In the genomic region with DNA sequence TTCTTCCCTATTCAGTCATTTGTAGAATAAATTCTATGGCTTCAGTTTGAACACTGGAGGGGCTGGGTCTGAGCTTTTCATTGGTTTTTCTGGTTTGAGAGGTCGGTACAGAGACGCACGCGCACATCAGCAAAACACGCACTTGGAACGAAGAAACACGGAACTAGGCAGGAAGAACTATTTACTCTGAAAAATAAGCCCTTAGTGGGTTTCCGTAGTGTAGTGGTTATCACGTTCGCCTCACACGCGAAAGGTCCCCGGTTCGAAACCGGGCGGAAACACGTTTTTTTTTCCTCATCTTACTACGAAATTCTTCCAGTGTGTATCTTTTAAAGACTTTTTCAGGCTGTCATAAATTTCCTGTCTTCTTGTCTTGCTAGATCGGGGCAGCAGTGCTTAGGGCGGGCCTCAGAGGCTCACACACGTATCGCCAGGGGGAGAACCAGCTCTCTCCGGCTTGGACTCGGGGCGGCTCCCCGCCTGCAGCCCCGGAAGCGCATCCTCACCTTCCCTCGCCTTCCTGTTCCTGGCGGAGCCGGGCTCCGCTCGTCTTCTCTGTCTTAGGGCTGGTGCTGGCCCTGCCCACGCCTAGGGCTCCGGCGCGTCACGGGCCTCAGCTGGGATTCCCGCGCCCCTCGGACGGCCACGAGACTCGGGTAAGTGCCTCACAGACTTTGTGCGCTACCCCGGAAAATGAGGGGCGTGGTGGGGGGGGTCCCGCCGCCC, we compare ENCODE assay signal across 1 cellular context.
TF ChIP-seq lines count a peak whose summit lies in the region.

A gene (plus strand): TSS at position 521 of the 726 bp plus-strand sequence. CDS start 6,841 bp downstream, outside the sequence.

TF ChIP-seq in WTC11, 78 proteins besides CTCF, POLR2A, EP300 and RAD21 (continued from another document):
- TF ChIP-seq, protein P1, sequence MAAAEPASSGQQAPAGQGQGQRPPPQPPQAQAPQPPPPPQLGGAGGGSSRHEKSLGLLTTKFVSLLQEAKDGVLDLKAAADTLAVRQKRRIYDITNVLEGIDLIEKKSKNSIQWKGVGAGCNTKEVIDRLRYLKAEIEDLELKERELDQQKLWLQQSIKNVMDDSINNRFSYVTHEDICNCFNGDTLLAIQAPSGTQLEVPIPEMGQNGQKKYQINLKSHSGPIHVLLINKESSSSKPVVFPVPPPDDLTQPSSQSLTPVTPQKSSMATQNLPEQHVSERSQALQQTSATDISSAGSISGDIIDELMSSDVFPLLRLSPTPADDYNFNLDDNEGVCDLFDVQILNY (CRISPR knock-in tag; IDR thresholded peaks at IDR 0.05): no peak
- TF ChIP-seq GTF2I (CRISPR knock-in tag; conservative IDR thresholded peaks at IDR 0.05): no peak
- TF ChIP-seq, protein P2, sequence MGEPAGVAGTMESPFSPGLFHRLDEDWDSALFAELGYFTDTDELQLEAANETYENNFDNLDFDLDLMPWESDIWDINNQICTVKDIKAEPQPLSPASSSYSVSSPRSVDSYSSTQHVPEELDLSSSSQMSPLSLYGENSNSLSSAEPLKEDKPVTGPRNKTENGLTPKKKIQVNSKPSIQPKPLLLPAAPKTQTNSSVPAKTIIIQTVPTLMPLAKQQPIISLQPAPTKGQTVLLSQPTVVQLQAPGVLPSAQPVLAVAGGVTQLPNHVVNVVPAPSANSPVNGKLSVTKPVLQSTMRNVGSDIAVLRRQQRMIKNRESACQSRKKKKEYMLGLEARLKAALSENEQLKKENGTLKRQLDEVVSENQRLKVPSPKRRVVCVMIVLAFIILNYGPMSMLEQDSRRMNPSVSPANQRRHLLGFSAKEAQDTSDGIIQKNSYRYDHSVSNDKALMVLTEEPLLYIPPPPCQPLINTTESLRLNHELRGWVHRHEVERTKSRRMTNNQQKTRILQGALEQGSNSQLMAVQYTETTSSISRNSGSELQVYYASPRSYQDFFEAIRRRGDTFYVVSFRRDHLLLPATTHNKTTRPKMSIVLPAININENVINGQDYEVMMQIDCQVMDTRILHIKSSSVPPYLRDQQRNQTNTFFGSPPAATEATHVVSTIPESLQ (CRISPR knock-in tag; IDR thresholded peaks at IDR 0.05): no peak
- no peak for TF ChIP-seq KAT7 (CRISPR knock-in tag; IDR thresholded peaks at IDR 0.05; ENCODE audit: borderline replicate concordance)
- TF ChIP-seq, protein P3, sequence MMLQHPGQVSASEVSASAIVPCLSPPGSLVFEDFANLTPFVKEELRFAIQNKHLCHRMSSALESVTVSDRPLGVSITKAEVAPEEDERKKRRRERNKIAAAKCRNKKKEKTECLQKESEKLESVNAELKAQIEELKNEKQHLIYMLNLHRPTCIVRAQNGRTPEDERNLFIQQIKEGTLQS (CRISPR knock-in tag; conservative IDR thresholded peaks at IDR 0.05): no peak
- TF ChIP-seq, protein P4, sequence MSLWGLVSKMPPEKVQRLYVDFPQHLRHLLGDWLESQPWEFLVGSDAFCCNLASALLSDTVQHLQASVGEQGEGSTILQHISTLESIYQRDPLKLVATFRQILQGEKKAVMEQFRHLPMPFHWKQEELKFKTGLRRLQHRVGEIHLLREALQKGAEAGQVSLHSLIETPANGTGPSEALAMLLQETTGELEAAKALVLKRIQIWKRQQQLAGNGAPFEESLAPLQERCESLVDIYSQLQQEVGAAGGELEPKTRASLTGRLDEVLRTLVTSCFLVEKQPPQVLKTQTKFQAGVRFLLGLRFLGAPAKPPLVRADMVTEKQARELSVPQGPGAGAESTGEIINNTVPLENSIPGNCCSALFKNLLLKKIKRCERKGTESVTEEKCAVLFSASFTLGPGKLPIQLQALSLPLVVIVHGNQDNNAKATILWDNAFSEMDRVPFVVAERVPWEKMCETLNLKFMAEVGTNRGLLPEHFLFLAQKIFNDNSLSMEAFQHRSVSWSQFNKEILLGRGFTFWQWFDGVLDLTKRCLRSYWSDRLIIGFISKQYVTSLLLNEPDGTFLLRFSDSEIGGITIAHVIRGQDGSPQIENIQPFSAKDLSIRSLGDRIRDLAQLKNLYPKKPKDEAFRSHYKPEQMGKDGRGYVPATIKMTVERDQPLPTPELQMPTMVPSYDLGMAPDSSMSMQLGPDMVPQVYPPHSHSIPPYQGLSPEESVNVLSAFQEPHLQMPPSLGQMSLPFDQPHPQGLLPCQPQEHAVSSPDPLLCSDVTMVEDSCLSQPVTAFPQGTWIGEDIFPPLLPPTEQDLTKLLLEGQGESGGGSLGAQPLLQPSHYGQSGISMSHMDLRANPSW (CRISPR knock-in tag; conservative IDR thresholded peaks at IDR 0.05; ENCODE audit: low read depth): no peak
- no peak for TF ChIP-seq NR2C2 (CRISPR knock-in tag; IDR thresholded peaks at IDR 0.05)
- TF ChIP-seq, protein P5, sequence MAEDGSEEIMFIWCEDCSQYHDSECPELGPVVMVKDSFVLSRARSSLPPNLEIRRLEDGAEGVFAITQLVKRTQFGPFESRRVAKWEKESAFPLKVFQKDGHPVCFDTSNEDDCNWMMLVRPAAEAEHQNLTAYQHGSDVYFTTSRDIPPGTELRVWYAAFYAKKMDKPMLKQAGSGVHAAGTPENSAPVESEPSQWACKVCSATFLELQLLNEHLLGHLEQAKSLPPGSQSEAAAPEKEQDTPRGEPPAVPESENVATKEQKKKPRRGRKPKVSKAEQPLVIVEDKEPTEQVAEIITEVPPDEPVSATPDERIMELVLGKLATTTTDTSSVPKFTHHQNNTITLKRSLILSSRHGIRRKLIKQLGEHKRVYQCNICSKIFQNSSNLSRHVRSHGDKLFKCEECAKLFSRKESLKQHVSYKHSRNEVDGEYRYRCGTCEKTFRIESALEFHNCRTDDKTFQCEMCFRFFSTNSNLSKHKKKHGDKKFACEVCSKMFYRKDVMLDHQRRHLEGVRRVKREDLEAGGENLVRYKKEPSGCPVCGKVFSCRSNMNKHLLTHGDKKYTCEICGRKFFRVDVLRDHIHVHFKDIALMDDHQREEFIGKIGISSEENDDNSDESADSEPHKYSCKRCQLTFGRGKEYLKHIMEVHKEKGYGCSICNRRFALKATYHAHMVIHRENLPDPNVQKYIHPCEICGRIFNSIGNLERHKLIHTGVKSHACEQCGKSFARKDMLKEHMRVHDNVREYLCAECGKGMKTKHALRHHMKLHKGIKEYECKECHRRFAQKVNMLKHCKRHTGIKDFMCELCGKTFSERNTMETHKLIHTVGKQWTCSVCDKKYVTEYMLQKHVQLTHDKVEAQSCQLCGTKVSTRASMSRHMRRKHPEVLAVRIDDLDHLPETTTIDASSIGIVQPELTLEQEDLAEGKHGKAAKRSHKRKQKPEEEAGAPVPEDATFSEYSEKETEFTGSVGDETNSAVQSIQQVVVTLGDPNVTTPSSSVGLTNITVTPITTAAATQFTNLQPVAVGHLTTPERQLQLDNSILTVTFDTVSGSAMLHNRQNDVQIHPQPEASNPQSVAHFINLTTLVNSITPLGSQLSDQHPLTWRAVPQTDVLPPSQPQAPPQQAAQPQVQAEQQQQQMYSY (CRISPR knock-in tag; IDR thresholded peaks at IDR 0.05): no peak
- TF ChIP-seq FOXK1 (CRISPR knock-in tag; IDR thresholded peaks at IDR 0.05): peak; percentile 25; the same call in 1 of the 2 replicates
- TF ChIP-seq, protein P6, sequence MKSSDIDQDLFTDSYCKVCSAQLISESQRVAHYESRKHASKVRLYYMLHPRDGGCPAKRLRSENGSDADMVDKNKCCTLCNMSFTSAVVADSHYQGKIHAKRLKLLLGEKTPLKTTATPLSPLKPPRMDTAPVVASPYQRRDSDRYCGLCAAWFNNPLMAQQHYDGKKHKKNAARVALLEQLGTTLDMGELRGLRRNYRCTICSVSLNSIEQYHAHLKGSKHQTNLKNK (CRISPR knock-in tag; IDR thresholded peaks at IDR 0.05): no peak
- no peak for TF ChIP-seq ESRRA (CRISPR knock-in tag; IDR thresholded peaks at IDR 0.05; ENCODE audit: borderline replicate concordance)
- 0 out of 2 replicates have a peak, but pooled peaks have one; percentile 60 for TF ChIP-seq ZNF232 (CRISPR knock-in tag; IDR thresholded peaks at IDR 0.05)
TF ChIP-seq in WTC11: peak in this region for 6.
